ENCODE assay signal across 1 cellular context in the genomic region with DNA sequence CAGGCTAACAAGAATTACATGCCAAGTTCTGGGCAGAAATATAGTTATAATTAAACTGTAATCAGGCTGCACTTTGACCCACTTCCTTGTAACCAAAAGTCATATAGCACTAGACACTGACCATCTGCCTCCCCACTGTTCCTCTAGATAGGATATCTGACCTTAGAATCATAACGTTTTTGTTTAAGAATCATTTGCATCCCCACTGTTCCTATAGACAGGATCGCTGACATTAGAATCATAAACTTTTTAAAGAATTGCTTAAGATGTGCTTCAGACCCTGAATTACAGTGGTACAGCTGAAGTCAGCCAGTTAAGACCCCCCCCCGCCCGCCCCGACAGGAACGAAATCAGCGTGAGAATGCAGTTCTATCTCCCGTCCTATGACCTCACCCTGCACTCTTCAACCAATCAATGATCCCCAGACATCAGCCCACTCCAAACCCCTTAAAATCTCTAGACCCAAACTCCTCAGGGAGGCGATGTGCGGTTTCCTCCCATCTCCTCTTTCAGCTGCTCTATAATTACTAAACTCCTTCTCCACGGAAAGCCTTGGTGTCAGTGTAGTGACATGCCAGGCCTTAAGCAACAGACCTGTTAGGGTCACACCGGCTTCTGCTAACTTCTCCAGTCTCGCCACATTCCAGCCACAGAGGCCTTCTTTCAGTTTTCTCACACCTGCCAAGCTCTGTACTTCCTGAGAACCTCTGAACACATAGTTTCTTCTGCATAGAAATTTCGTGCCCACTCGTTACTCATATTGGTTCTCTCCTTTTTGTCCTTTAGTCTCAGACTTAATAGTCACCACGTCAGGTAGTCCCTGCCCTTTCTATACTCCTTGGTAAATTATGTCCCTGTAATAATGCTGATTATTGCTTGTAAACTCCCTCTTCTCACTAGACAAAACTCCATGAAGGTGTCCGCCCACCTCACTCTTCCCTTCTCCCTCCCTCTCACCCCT.
TF ChIP-seq lines count a peak whose summit lies in the region.

No MANE protein-coding gene starts in this region.

TF ChIP-seq in K562, 482 proteins besides CTCF, POLR2A, EP300 and RAD21 (continued from another document and continues in another):
- TF ChIP-seq NCOR1 (IDR thresholded peaks at IDR 0.05) (peak; percentile 68), ZNF76 (CRISPR knock-in tag; IDR thresholded peaks at IDR 0.05; ENCODE audit: borderline replicate concordance) (no peak), ZNF431 (CRISPR knock-in tag; IDR thresholded peaks at IDR 0.05) (no peak), ARID2 (IDR thresholded peaks at IDR 0.05) (peak; percentile 40; the same call in 1 of the 2 replicates), TCF7 (IDR thresholded peaks at IDR 0.05; ENCODE audit: borderline replicate concordance) (0 out of 2 replicates have a peak, but pooled peaks have one; percentile 16), SOX6 (IDR thresholded peaks at IDR 0.05) (peak; percentile 39; the same call in 1 of the 2 replicates), SRSF9 (IDR thresholded peaks at IDR 0.05; ENCODE audit: borderline replicate concordance, low read depth, low read length) (no peak), TRIM25 (IDR thresholded peaks at IDR 0.05; ENCODE audit: borderline replicate concordance) (no peak), HDAC3 (IDR thresholded peaks at IDR 0.05; ENCODE audit: borderline replicate concordance, partially characterized antibody) (peak; percentile 61), SMAD3 (CRISPR knock-in tag; conservative IDR thresholded peaks at IDR 0.05) (no peak; the same call in 1 of the 2 replicates), TEAD1 (CRISPR knock-in tag; IDR thresholded peaks at IDR 0.05) (peak; percentile 62 to 92; a peak in 2 of 4 replicates), FOXA1 (IDR thresholded peaks at IDR 0.05; ENCODE audit: borderline replicate concordance) (no peak), RNF2 (IDR thresholded peaks at IDR 0.05) (0 out of 2 replicates have a peak, but pooled peaks have one; percentile 17), HDAC1 (IDR thresholded peaks at IDR 0.05) (peak in 1 of 2 experiments; percentile 69; a peak in 1 of 4 replicates), LEF1 (IDR thresholded peaks at IDR 0.05) (peak; percentile 57; the same call in 1 of the 2 replicates), NR2C2 (CRISPR knock-in tag; IDR thresholded peaks at IDR 0.05) (no peak), NR2C2 (tag; IDR thresholded peaks at IDR 0.05) (peak; percentile 86), CBFA2T3 (IDR thresholded peaks at IDR 0.05) (peak; percentile 68), CEBPB (tag; IDR thresholded peaks at IDR 0.05) (peak; percentile 53), STAT5A (IDR thresholded peaks at IDR 0.05; ENCODE audit: borderline replicate concordance, low read length) (0 out of 2 replicates have a peak, but pooled peaks have one; percentile 6), TARDBP (IDR thresholded peaks at IDR 0.05) (0 out of 2 replicates have a peak, but pooled peaks have one; percentile 44), CREB3 (tag; conservative IDR thresholded peaks at IDR 0.05; ENCODE audit: low read depth) (peak; percentile 79), ZNF354B (CRISPR knock-in tag; IDR thresholded peaks at IDR 0.05) (no peak), EWSR1 (IDR thresholded peaks at IDR 0.05; ENCODE audit: borderline replicate concordance, low read depth, partially characterized antibody) (no peak), NFYB (IDR thresholded peaks at IDR 0.05; ENCODE audit: extremely low read depth, insufficient read length) (no peak), KDM1A (IDR thresholded peaks at IDR 0.05) (peak in 1 of 2 experiments; percentile 61; a peak in 1 of 4 replicates), NEUROD1 (IDR thresholded peaks at IDR 0.05; ENCODE audit: borderline replicate concordance, low read depth, low read length, partially characterized antibody) (peak; percentile 48), CBFB (CRISPR knock-in tag; IDR thresholded peaks at IDR 0.05) (no peak), ZNF282 (CRISPR knock-in tag; IDR thresholded peaks at IDR 0.05) (no peak), KDM5B (IDR thresholded peaks at IDR 0.05; ENCODE audit: insufficient replicate concordance, low read depth, low read length) (peak; percentile 73), MBD2 (IDR thresholded peaks at IDR 0.05; ENCODE audit: borderline replicate concordance, low read depth) (peak; percentile 70; the same call in 1 of the 2 replicates), HDAC2 (IDR thresholded peaks at IDR 0.05) (peak; percentile 86), CBX3 (IDR thresholded peaks at IDR 0.05; ENCODE audit: borderline replicate concordance in 1 of 2, low read length in 2 of 2) (peak in 1 of 2 experiments; percentile 52; a peak in 1 of 3 replicates), ZNF316 (IDR thresholded peaks at IDR 0.05) (0 out of 2 replicates have a peak, but pooled peaks have one; percentile 2)
- TF ChIP-seq, protein P1, sequence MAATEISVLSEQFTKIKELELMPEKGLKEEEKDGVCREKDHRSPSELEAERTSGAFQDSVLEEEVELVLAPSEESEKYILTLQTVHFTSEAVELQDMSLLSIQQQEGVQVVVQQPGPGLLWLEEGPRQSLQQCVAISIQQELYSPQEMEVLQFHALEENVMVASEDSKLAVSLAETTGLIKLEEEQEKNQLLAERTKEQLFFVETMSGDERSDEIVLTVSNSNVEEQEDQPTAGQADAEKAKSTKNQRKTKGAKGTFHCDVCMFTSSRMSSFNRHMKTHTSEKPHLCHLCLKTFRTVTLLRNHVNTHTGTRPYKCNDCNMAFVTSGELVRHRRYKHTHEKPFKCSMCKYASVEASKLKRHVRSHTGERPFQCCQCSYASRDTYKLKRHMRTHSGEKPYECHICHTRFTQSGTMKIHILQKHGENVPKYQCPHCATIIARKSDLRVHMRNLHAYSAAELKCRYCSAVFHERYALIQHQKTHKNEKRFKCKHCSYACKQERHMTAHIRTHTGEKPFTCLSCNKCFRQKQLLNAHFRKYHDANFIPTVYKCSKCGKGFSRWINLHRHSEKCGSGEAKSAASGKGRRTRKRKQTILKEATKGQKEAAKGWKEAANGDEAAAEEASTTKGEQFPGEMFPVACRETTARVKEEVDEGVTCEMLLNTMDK (IDR thresholded peaks at IDR 0.05; ENCODE audit: borderline replicate concordance, insufficient read depth, low read depth, low read length, poor library complexity, severe bottlenecking) = no peak
- TF ChIP-seq, protein P2, sequence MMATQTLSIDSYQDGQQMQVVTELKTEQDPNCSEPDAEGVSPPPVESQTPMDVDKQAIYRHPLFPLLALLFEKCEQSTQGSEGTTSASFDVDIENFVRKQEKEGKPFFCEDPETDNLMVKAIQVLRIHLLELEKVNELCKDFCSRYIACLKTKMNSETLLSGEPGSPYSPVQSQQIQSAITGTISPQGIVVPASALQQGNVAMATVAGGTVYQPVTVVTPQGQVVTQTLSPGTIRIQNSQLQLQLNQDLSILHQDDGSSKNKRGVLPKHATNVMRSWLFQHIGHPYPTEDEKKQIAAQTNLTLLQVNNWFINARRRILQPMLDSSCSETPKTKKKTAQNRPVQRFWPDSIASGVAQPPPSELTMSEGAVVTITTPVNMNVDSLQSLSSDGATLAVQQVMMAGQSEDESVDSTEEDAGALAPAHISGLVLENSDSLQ (IDR thresholded peaks at IDR 0.05) = peak; percentile 38
- TF ChIP-seq, protein P3, sequence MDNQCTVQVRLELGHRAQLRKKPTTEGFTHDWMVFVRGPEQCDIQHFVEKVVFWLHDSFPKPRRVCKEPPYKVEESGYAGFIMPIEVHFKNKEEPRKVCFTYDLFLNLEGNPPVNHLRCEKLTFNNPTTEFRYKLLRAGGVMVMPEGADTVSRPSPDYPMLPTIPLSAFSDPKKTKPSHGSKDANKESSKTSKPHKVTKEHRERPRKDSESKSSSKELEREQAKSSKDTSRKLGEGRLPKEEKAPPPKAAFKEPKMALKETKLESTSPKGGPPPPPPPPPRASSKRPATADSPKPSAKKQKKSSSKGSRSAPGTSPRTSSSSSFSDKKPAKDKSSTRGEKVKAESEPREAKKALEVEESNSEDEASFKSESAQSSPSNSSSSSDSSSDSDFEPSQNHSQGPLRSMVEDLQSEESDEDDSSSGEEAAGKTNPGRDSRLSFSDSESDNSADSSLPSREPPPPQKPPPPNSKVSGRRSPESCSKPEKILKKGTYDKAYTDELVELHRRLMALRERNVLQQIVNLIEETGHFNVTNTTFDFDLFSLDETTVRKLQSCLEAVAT (IDR thresholded peaks at IDR 0.05) = peak; percentile 42 to 80; a peak in 2 of 4 replicates
- TF ChIP-seq, protein P4, sequence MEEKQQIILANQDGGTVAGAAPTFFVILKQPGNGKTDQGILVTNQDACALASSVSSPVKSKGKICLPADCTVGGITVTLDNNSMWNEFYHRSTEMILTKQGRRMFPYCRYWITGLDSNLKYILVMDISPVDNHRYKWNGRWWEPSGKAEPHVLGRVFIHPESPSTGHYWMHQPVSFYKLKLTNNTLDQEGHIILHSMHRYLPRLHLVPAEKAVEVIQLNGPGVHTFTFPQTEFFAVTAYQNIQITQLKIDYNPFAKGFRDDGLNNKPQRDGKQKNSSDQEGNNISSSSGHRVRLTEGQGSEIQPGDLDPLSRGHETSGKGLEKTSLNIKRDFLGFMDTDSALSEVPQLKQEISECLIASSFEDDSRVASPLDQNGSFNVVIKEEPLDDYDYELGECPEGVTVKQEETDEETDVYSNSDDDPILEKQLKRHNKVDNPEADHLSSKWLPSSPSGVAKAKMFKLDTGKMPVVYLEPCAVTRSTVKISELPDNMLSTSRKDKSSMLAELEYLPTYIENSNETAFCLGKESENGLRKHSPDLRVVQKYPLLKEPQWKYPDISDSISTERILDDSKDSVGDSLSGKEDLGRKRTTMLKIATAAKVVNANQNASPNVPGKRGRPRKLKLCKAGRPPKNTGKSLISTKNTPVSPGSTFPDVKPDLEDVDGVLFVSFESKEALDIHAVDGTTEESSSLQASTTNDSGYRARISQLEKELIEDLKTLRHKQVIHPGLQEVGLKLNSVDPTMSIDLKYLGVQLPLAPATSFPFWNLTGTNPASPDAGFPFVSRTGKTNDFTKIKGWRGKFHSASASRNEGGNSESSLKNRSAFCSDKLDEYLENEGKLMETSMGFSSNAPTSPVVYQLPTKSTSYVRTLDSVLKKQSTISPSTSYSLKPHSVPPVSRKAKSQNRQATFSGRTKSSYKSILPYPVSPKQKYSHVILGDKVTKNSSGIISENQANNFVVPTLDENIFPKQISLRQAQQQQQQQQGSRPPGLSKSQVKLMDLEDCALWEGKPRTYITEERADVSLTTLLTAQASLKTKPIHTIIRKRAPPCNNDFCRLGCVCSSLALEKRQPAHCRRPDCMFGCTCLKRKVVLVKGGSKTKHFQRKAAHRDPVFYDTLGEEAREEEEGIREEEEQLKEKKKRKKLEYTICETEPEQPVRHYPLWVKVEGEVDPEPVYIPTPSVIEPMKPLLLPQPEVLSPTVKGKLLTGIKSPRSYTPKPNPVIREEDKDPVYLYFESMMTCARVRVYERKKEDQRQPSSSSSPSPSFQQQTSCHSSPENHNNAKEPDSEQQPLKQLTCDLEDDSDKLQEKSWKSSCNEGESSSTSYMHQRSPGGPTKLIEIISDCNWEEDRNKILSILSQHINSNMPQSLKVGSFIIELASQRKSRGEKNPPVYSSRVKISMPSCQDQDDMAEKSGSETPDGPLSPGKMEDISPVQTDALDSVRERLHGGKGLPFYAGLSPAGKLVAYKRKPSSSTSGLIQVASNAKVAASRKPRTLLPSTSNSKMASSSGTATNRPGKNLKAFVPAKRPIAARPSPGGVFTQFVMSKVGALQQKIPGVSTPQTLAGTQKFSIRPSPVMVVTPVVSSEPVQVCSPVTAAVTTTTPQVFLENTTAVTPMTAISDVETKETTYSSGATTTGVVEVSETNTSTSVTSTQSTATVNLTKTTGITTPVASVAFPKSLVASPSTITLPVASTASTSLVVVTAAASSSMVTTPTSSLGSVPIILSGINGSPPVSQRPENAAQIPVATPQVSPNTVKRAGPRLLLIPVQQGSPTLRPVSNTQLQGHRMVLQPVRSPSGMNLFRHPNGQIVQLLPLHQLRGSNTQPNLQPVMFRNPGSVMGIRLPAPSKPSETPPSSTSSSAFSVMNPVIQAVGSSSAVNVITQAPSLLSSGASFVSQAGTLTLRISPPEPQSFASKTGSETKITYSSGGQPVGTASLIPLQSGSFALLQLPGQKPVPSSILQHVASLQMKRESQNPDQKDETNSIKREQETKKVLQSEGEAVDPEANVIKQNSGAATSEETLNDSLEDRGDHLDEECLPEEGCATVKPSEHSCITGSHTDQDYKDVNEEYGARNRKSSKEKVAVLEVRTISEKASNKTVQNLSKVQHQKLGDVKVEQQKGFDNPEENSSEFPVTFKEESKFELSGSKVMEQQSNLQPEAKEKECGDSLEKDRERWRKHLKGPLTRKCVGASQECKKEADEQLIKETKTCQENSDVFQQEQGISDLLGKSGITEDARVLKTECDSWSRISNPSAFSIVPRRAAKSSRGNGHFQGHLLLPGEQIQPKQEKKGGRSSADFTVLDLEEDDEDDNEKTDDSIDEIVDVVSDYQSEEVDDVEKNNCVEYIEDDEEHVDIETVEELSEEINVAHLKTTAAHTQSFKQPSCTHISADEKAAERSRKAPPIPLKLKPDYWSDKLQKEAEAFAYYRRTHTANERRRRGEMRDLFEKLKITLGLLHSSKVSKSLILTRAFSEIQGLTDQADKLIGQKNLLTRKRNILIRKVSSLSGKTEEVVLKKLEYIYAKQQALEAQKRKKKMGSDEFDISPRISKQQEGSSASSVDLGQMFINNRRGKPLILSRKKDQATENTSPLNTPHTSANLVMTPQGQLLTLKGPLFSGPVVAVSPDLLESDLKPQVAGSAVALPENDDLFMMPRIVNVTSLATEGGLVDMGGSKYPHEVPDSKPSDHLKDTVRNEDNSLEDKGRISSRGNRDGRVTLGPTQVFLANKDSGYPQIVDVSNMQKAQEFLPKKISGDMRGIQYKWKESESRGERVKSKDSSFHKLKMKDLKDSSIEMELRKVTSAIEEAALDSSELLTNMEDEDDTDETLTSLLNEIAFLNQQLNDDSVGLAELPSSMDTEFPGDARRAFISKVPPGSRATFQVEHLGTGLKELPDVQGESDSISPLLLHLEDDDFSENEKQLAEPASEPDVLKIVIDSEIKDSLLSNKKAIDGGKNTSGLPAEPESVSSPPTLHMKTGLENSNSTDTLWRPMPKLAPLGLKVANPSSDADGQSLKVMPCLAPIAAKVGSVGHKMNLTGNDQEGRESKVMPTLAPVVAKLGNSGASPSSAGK (IDR thresholded peaks at IDR 0.05) = peak; percentile 64
